In genomic region chr10:6402349-6402709, GRCh38 we compare ENCODE assay signal across 1 cellular context.
TF ChIP-seq lines count a peak whose summit lies in the region.

No MANE protein-coding gene starts in this region.

TF ChIP-seq in GM23338, 12 proteins besides CTCF, POLR2A, EP300 and RAD21 (continued from another document):
- TF ChIP-seq ETS1 (IDR thresholded peaks at IDR 0.05) (no peak), POLR2AphosphoS5 (IDR thresholded peaks at IDR 0.05; ENCODE audit: low read depth) (no peak), EZH2 (IDR thresholded peaks at IDR 0.05; ENCODE audit: low read depth, unreplicated experiment) (no peak), NANOG (IDR thresholded peaks at IDR 0.05; ENCODE audit: borderline replicate concordance) (no peak), EZH2phosphoT487 (IDR thresholded peaks at IDR 0.05; ENCODE audit: unreplicated experiment) (no peak), STAT1 (IDR thresholded peaks at IDR 0.05; ENCODE audit: unreplicated experiment) (no peak), REST (IDR thresholded peaks at IDR 0.05; ENCODE audit: unreplicated experiment) (no peak), CREB1 (CRISPR knock-in tag; IDR thresholded peaks at IDR 0.05; ENCODE audit: low read depth) (no peak), ZNF114 (CRISPR knock-in tag; IDR thresholded peaks at IDR 0.05) (no peak)
